17 cellular contexts compared by ENCODE assay signal in genomic region chr1:99305626-99306025, GRCh38. TPM values are rescaled to one million over a fixed set of nuclear protein-coding genes. Genes with fewer than 3 reads are reported as not detected.
"Had no signal": no experiment of that assay in that cellular context is flagged by ENCODE, and none has a peak within 500 bp of the region (broad histone marks: within the 10 kb centered on the region; RNA-seq: fewer than 3 reads in every experiment).

No MANE protein-coding gene starts in this region.

- DNase-seq: activated CD8-positive, alpha-beta memory T cell treated with anti-CD3 and anti-CD28 coated beads, Interleukin-2, amount 50 U/mL, for 4 hours; activated CD8-positive, alpha-beta T cell treated with anti-CD3 and anti-CD28 coated beads for 36 hours; activated naive CD8-positive, alpha-beta T cell treated with anti-CD3 and anti-CD28 coated beads, Interleukin-2, amount 10 ng/mL, durations not matched to agents 7 days and 5 days; activated T-cell treated with anti-CD3 and anti-CD28 coated beads, Interleukin-2, amount 50 U/mL, for 72 hours; colonic mucosa; lower lobe of right lung; midbrain; naive thymus-derived CD4-positive, alpha-beta T cell; retina; small intestine; T-helper 9 cell; thyroid gland; uterus had no signal

- H3K4me1 Mint-ChIP-seq: activated naive CD8-positive, alpha-beta T cell treated with anti-CD3 and anti-CD28 coated beads, Interleukin-2, amount 10 ng/mL, durations not matched to agents 7 days and 5 days; naive thymus-derived CD4-positive, alpha-beta T cell; stimulated activated effector memory CD8-positive, alpha-beta T cell treated with anti-CD3 and anti-CD28 coated beads, Interleukin-12 subunit alpha, Interleukin-12 subunit beta, amount 100 ng/mL, for 72 hours had no signal

- H3K4me3 ChIP-seq: ascending aorta, colonic mucosa, gastroesophageal sphincter, hepatocyte, lower lobe of right lung, thyroid gland, uterus had no signal

- H3K4me3 Mint-ChIP-seq: activated CD8-positive, alpha-beta T cell treated with anti-CD3 and anti-CD28 coated beads for 36 hours; activated naive CD8-positive, alpha-beta T cell treated with anti-CD3 and anti-CD28 coated beads, Interleukin-2, amount 10 ng/mL, durations not matched to agents 7 days and 5 days; activated T-cell treated with anti-CD3 and anti-CD28 coated beads, Interleukin-2, amount 50 U/mL, for 72 hours; naive thymus-derived CD4-positive, alpha-beta T cell; stimulated activated effector memory CD8-positive, alpha-beta T cell treated with anti-CD3 and anti-CD28 coated beads, Interleukin-12 subunit alpha, Interleukin-12 subunit beta, amount 100 ng/mL, for 72 hours had no signal

- H3K27me3 Mint-ChIP-seq: activated CD8-positive, alpha-beta T cell treated with anti-CD3 and anti-CD28 coated beads for 36 hours; activated naive CD8-positive, alpha-beta T cell treated with anti-CD3 and anti-CD28 coated beads, Interleukin-2, amount 10 ng/mL, durations not matched to agents 7 days and 5 days had no signal

- ATAC-seq: activated CD8-positive, alpha-beta T cell treated with anti-CD3 and anti-CD28 coated beads for 36 hours; activated T-cell treated with anti-CD3 and anti-CD28 coated beads, Interleukin-2, amount 50 U/mL, for 72 hours; gastroesophageal sphincter; lower lobe of right lung; naive thymus-derived CD4-positive, alpha-beta T cell; stimulated activated effector memory CD8-positive, alpha-beta T cell treated with anti-CD3 and anti-CD28 coated beads, Interleukin-12 subunit alpha, Interleukin-12 subunit beta, amount 100 ng/mL, for 72 hours had no signal

- H3K36me3 Mint-ChIP-seq: activated naive CD8-positive, alpha-beta T cell treated with anti-CD3 and anti-CD28 coated beads, Interleukin-2, amount 10 ng/mL, durations not matched to agents 7 days and 5 days; stimulated activated effector memory CD8-positive, alpha-beta T cell treated with anti-CD3 and anti-CD28 coated beads, Interleukin-12 subunit alpha, Interleukin-12 subunit beta, amount 100 ng/mL, for 72 hours had no signal

- H3K27ac Mint-ChIP-seq: activated CD8-positive, alpha-beta T cell treated with anti-CD3 and anti-CD28 coated beads for 36 hours; activated naive CD8-positive, alpha-beta T cell treated with anti-CD3 and anti-CD28 coated beads, Interleukin-2, amount 10 ng/mL, durations not matched to agents 7 days and 5 days; activated T-cell treated with anti-CD3 and anti-CD28 coated beads, Interleukin-2, amount 50 U/mL, for 72 hours; naive thymus-derived CD4-positive, alpha-beta T cell; stimulated activated effector memory CD8-positive, alpha-beta T cell treated with anti-CD3 and anti-CD28 coated beads, Interleukin-12 subunit alpha, Interleukin-12 subunit beta, amount 100 ng/mL, for 72 hours had no signal

RNA-seq across cellular contexts. Expression of gene PLPPR4, which starts 41.3 kb away (rescaled TPM):
- total RNA-seq: activated CD8-positive, alpha-beta T cell treated with anti-CD3 and anti-CD28 coated beads for 36 hours; activated naive CD8-positive, alpha-beta T cell treated with anti-CD3 and anti-CD28 coated beads, Interleukin-2, amount 10 ng/mL, durations not matched to agents 7 days and 5 days; activated T-cell treated with anti-CD3 and anti-CD28 coated beads, Interleukin-2, amount 50 U/mL, for 72 hours; naive thymus-derived CD4-positive, alpha-beta T cell had no signal
